Comparison of ENCODE assay signal across 15 cellular contexts in the genomic region with DNA sequence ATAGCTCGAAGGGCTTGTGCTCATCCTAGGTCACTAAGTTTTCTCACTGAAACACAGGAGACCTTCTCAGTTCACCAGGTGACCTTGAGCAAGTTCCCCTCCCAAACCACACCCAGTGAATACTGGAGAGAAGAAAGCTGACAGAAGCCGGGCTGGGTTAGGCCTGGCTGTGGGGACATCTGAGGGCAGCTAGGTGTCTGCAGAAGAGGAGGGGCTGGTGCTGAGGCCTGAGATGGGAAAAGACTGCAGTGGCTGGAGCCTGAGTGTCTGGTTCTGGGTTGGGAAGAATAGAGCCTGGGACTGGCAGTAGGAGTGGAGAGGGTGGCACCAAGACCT. TPM values are rescaled to one million over a fixed set of nuclear protein-coding genes. Genes with fewer than 3 reads are reported as not detected.
A peak's percentile ranks its signal among the peaks of the same experiment; 100 is the strongest.
DNase-seq lines count a peak whose midpoint lies in the region; ATAC-seq and TF ChIP-seq lines count a peak whose summit lies in the region.
"Had no signal": no experiment of that assay in that cellular context is flagged by ENCODE, and none has a peak within 500 bp of the region (broad histone marks: within the 10 kb centered on the region; RNA-seq: fewer than 3 reads in every experiment).

No MANE protein-coding gene starts in this region.

- H3K27me3 Mint-ChIP-seq in memory B cell = peaks cover 6% of the 10 kb centered on the region

- TF ChIP-seq CTCF in RWPE1 (conservative IDR thresholded peaks at IDR 0.05; ENCODE audit: low read depth) (no peak), coronary artery (IDR thresholded peaks at IDR 0.05) (no peak)

- no peaks in the 10 kb centered on the region for H3K9me3 Mint-ChIP-seq in memory B cell
- H3K9me3 Mint-ChIP-seq: CD4-positive, CD25-positive, alpha-beta regulatory T cell; central memory CD8-positive, alpha-beta T cell; GM23338; stimulated activated effector memory CD8-positive, alpha-beta T cell treated with anti-CD3 and anti-CD28 coated beads, Interleukin-12 subunit alpha, Interleukin-12 subunit beta, amount 100 ng/mL, for 72 hours had no signal

- no peaks in the 10 kb centered on the region for H3K36me3 ChIP-seq in skeletal muscle tissue (ENCODE audit: control insufficient read depth in 3 of 3, insufficient read depth in 3 of 3, low read length in 3 of 3)
- H3K36me3 ChIP-seq: esophagus squamous epithelium, SJCRH30 had no signal

- H3K4me3 ChIP-seq in coronary artery (peak overlapping the region; percentile 71), skeletal muscle tissue (ENCODE audit: low read length in 3 of 3) (peak overlapping the region in 1 of 3 donors; percentile 79)

- H3K36me3 Mint-ChIP-seq in memory B cell = no peaks in the 10 kb centered on the region
- H3K36me3 Mint-ChIP-seq: CD4-positive, CD25-positive, alpha-beta regulatory T cell; stimulated activated effector memory CD8-positive, alpha-beta T cell treated with anti-CD3 and anti-CD28 coated beads, Interleukin-12 subunit alpha, Interleukin-12 subunit beta, amount 100 ng/mL, for 72 hours had no signal

- H3K4me1 Mint-ChIP-seq in memory B cell = peaks cover 9% of the 10 kb centered on the region

- H3K4me3 Mint-ChIP-seq in memory B cell = no peak overlapping the region
- H3K4me3 Mint-ChIP-seq: CD4-positive, CD25-positive, alpha-beta regulatory T cell; central memory CD8-positive, alpha-beta T cell; stimulated activated effector memory CD8-positive, alpha-beta T cell treated with anti-CD3 and anti-CD28 coated beads, Interleukin-12 subunit alpha, Interleukin-12 subunit beta, amount 100 ng/mL, for 72 hours had no signal

- H3K9ac ChIP-seq in skeletal muscle tissue (ENCODE audit: low read depth in 1 of 3, low read length in 3 of 3) = peak overlapping the region; percentile 61 to 86 (median 64)

- peaks cover 22 to 39% (median 35%) of the 10 kb centered on the region in 3 donors for H3K4me1 ChIP-seq in skeletal muscle tissue (ENCODE audit: control insufficient read depth in 3 of 3, insufficient read depth in 3 of 3, low read length in 3 of 3)
- H3K4me1 ChIP-seq: SJCRH30 had no signal

- peak overlapping the region; percentile 36 for H3K27ac ChIP-seq in RWPE1
- peak overlapping the region; percentile 15 to 68 for H3K27ac ChIP-seq in coronary artery
- peak overlapping the region; percentile 16 for H3K27ac ChIP-seq in skeletal muscle tissue (ENCODE audit: low read depth, low read length)
- H3K27ac ChIP-seq: SJCRH30 had no signal

- no peaks in the 10 kb centered on the region for H3K27me3 ChIP-seq in skeletal muscle tissue (ENCODE audit: control insufficient read depth in 3 of 3, insufficient read depth in 3 of 3, low read length in 3 of 3)
- H3K27me3 ChIP-seq: esophagus squamous epithelium, SJCRH30 had no signal

- ATAC-seq in memory B cell (ENCODE audit: low read depth) (no peak), GM18867 (IDR thresholded peaks at IDR 0.05; ENCODE audit: unreplicated experiment) (no peak), GM21447 (IDR thresholded peaks at IDR 0.05; ENCODE audit: unreplicated experiment) (no peak)
- ATAC-seq: stimulated activated effector memory CD8-positive, alpha-beta T cell treated with anti-CD3 and anti-CD28 coated beads, Interleukin-12 subunit alpha, Interleukin-12 subunit beta, amount 100 ng/mL, for 72 hours had no signal

- no peaks in the 10 kb centered on the region for H3K9me3 ChIP-seq in skeletal muscle tissue (ENCODE audit: control insufficient read depth in 3 of 3, low read length in 3 of 3)
- H3K9me3 ChIP-seq: esophagus squamous epithelium, SJCRH30 had no signal

- CTCF ChIA-PET in RWPE1 (lab: Yijun Ruan, JAX) = interaction anchor here (0.6 kb wide), 1 partner anchor 425 kb away, joined by 4 read pairs; no protein-coding TSS in a partner anchor

- POLR2A ChIA-PET in RWPE1 (lab: Yijun Ruan, JAX; ENCODE audit: low non-redundant PET) = no interaction called here

- peak overlapping the region; percentile 15 for H3K27ac Mint-ChIP-seq in memory B cell
- H3K27ac Mint-ChIP-seq: GM23338; stimulated activated effector memory CD8-positive, alpha-beta T cell treated with anti-CD3 and anti-CD28 coated beads, Interleukin-12 subunit alpha, Interleukin-12 subunit beta, amount 100 ng/mL, for 72 hours had no signal

- DNase-seq in RWPE1 (ENCODE audit: low spot score) (no peak), coronary artery (ENCODE audit: low spot score) (no peak), memory B cell (ENCODE audit: low spot score in 2 of 2) (no peak), amniotic stem cell (lab: John Stamatoyannopoulos, UW) (no peak)
- DNase-seq: activated naive CD4-positive, alpha-beta T cell treated with anti-CD3 and anti-CD28 coated beads, Interleukin-2, amount 50 U/mL, for 16 hours; CD4-positive, CD25-positive, alpha-beta regulatory T cell; esophagus squamous epithelium; stimulated activated CD4-positive, alpha-beta T cell treated with anti-CD3 and anti-CD28 coated beads, Interleukin-4, amount 100 ng/mL, for 24 hours had no signal

RNA-seq across cellular contexts. Expression of a gene that starts 0.6 kb away (rescaled TPM):
- not detected for total RNA-seq in skeletal muscle tissue
- total RNA-seq: CD4-positive, CD25-positive, alpha-beta regulatory T cell had no signal

RNA-seq across cellular contexts. Expression of a gene that starts 14.8 kb away (rescaled TPM):
- total RNA-seq in skeletal muscle tissue = 16.2 TPM

RNA-seq across cellular contexts. Expression of a gene that starts 18.1 kb away (rescaled TPM):
- total RNA-seq in skeletal muscle tissue = not detected
- total RNA-seq: CD4-positive, CD25-positive, alpha-beta regulatory T cell had no signal

RNA-seq across cellular contexts. Expression of a gene that starts 37.8 kb away (rescaled TPM):
- 17.2 TPM for total RNA-seq in skeletal muscle tissue

RNA-seq across cellular contexts. Expression of a gene that starts 41.0 kb away (rescaled TPM):
- 57.9 TPM for total RNA-seq in skeletal muscle tissue
